ENCODE assay signal across 10 cellular contexts in the genomic region with DNA sequence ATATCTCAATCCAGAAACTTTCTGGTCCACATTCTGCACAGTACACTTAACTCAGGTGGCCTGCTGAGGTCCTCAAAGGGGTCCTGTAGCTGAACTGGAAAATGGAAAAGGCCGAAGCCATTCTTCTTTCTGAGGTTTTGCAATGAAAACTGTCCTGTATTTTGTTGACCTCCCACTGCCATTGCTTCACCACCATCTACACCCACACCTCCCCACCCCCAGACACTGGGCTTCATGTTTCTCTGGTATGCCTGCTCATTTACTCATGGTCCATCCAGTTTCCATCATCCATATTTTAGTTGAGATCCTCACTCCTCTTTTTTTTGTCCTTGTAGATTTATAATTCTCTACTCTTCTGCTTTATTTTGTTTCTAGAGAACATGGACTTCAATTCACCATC.
"Had no signal": no experiment of that assay in that cellular context is flagged by ENCODE, and none has a peak within 500 bp of the region (broad histone marks: within the 10 kb centered on the region; RNA-seq: fewer than 3 reads in every experiment).

No MANE protein-coding gene starts in this region.

- H3K4me3 ChIP-seq: GM23338, K562 had no signal

- ATAC-seq: GM23338, K562 had no signal

- FAIRE-seq: H1, H54, HTR-8/SVneo, K562 had no signal

- H3K27ac Mint-ChIP-seq: H9, HFFc6 had no signal

- DNase-seq: H9, HCEC 1CT, HFFc6, IMR-90, KG1 had no signal

- H3K4me3 Mint-ChIP-seq: GM23338, H9, HFFc6 had no signal

- H3K9me3 Mint-ChIP-seq: H9, HFFc6 had no signal
